Comparison of ENCODE assay signal across 8 cellular contexts in genomic region chr12:22443379-22444316, GRCh38.
DNase-seq lines count a peak whose midpoint lies in the region; ATAC-seq and TF ChIP-seq lines count a peak whose summit lies in the region.

No MANE protein-coding gene starts in this region.

- no peaks in the 10 kb centered on the region for H3K79me2 ChIP-seq in PC-3 (ENCODE audit: low read length)
- no peaks in the 10 kb centered on the region for H3K79me2 ChIP-seq in neural cell (replicated peaks; ENCODE audit: insufficient read depth, low read length)

- CTCF ChIA-PET in PC-3 (lab: Charles Lee): interaction anchor here (0.7 to 1.0 kb wide), 3 partner anchors 108 to 361 kb away, joined by 3 to 7 read pairs (median 6); no protein-coding TSS in a partner anchor

- POLR2A ChIA-PET in PC-3 (lab: Charles Lee; ENCODE audit: unreplicated experiment): interaction anchor here (0.6 kb wide), 2 partner anchors 53 to 115 kb away, joined by 5 read pairs; no protein-coding TSS in a partner anchor

- BruUV-seq in PC-3 (replicated peaks; lab: Mats Ljungman, UMichigan): no TSS peak

- no peak overlapping the region for H3K27ac ChIP-seq in PC-3 (ENCODE audit: low read length)
- H3K27ac ChIP-seq in neural cell (ENCODE audit: low read length): no peak overlapping the region
- no peak overlapping the region for H3K27ac ChIP-seq in suprapubic skin

- no peak for TF ChIP-seq POLR2A in suprapubic skin (IDR thresholded peaks at IDR 0.05)

- peak; percentile 89 for TF ChIP-seq RAD21 in neural cell (conservative IDR thresholded peaks at IDR 0.05)

- H3K27me3 ChIP-seq in PC-3 (ENCODE audit: low read length) (no peaks in the 10 kb centered on the region), neural cell (ENCODE audit: insufficient read depth, low read depth, low read length) (no peaks in the 10 kb centered on the region), suprapubic skin (no peaks in the 10 kb centered on the region)

- 33% methylated on average over 17 of the region's 17 CpGs for WGBS in suprapubic skin

- intact Hi-C loops in PC-3 (cut with micrococcal nuclease): loop anchor here (1.0 to 10.0 kb wide), 4 partner anchors 108 to 360 kb away; no protein-coding TSS in a partner anchor

- no peak overlapping the region for H3K9ac ChIP-seq in PC-3 (ENCODE audit: low read length)
- H3K9ac ChIP-seq in neural cell (ENCODE audit: low read length): no peak overlapping the region

- no peak overlapping the region for H3K4me2 ChIP-seq in PC-3 (ENCODE audit: low read length)
- no peak overlapping the region for H3K4me2 ChIP-seq in neural cell (ENCODE audit: low read length)

- TF ChIP-seq EP300 in neural cell (conservative IDR thresholded peaks at IDR 0.05; ENCODE audit: poor library complexity, severe bottlenecking): no peak
- TF ChIP-seq EP300 in suprapubic skin (IDR thresholded peaks at IDR 0.05): no peak

- H4K20me1 ChIP-seq in PC-3 (ENCODE audit: low read length) (no peaks in the 10 kb centered on the region), neural cell (ENCODE audit: insufficient read depth) (no peaks in the 10 kb centered on the region)

- no peaks in the 10 kb centered on the region for H3K9me2 ChIP-seq in PC-3 (replicated peaks; ENCODE audit: low read length)
- H3K9me2 ChIP-seq in neural cell (ENCODE audit: insufficient read depth, low read length): no peaks in the 10 kb centered on the region

- DNase-seq in DMS79 treated with DMSO at 0.1 percent for 48 hours (lab: John Stamatoyannopoulos, UW) (peak; percentile 57), HuH-7.5 (ENCODE audit: low spot score) (peak; percentile 31), PC-3 (peak; percentile 75), fibroblast of mammary gland (ENCODE audit: low read depth) (peak; percentile 82), suprapubic skin (ENCODE audit: low spot score in 2 of 2) (peak in 1 of 2 donors; percentile 64)
- peak; percentile 47 for DNase-seq in activated T-cell treated with anti-CD3 and anti-CD28 coated beads, Interleukin-2, amount 50 U/mL, for 1 hour

- no peaks in the 10 kb centered on the region for H3K4me1 ChIP-seq in PC-3 (ENCODE audit: insufficient read depth, low read length)
- H3K4me1 ChIP-seq in suprapubic skin: peaks cover 3% of the 10 kb centered on the region

- H2AFZ ChIP-seq in PC-3 (ENCODE audit: low read length) (no peak overlapping the region), neural cell (ENCODE audit: low read depth, low read length) (no peak overlapping the region)

- ATAC-seq in GM21619 (IDR thresholded peaks at IDR 0.05; ENCODE audit: unreplicated experiment) (peak; percentile 99), PC-3 (peak; percentile 100)

- no peak overlapping the region for H3K4me3 ChIP-seq in PC-3 (ENCODE audit: low read length)
- H3K4me3 ChIP-seq in fibroblast of mammary gland (ENCODE audit: control insufficient read depth, low read depth, low read length): no peak overlapping the region
- H3K4me3 ChIP-seq in neural cell (ENCODE audit: low read length): no peak overlapping the region
- no peak overlapping the region for H3K4me3 ChIP-seq in suprapubic skin

- H3K36me3 ChIP-seq in PC-3 (ENCODE audit: low read depth, low read length) (no peaks in the 10 kb centered on the region), neural cell (ENCODE audit: insufficient read depth, low read length) (peaks cover 3% of the 10 kb centered on the region), suprapubic skin (no peaks in the 10 kb centered on the region)

- TF ChIP-seq CTCF in PC-3 (conservative IDR thresholded peaks at IDR 0.05; ENCODE audit: low read depth, low read length) (peak; percentile 79), fibroblast of mammary gland (conservative IDR thresholded peaks at IDR 0.05; ENCODE audit: control insufficient read depth, insufficient read depth, low read depth, low read length) (peak; percentile 71), neural cell (IDR thresholded peaks at IDR 0.05; ENCODE audit: poor library complexity, severe bottlenecking) (peak; percentile 88), suprapubic skin (IDR thresholded peaks at IDR 0.05) (peak; percentile 51 to 67)

- H3F3A ChIP-seq in PC-3 (ENCODE audit: low read length, unreplicated experiment): no peaks in the 10 kb centered on the region
- no peaks in the 10 kb centered on the region for H3F3A ChIP-seq in neural cell (ENCODE audit: insufficient read depth, low read length, poor library complexity, severe bottlenecking)

- H3K9me3 ChIP-seq in PC-3 (ENCODE audit: low read length): no peaks in the 10 kb centered on the region
- no peaks in the 10 kb centered on the region for H3K9me3 ChIP-seq in neural cell (ENCODE audit: low read length)
- no peaks in the 10 kb centered on the region for H3K9me3 ChIP-seq in suprapubic skin

TF ChIP-seq in neural cell, 6 proteins besides CTCF, POLR2A, EP300 and RAD21:
- TF ChIP-seq SMC3 (conservative IDR thresholded peaks at IDR 0.05; ENCODE audit: poor library complexity) (peak; percentile 91), TAF1 (IDR thresholded peaks at IDR 0.05; ENCODE audit: low read depth) (no peak)
